Comparison of ENCODE assay signal across 28 cellular contexts in genomic region chr20:36312724-36313441, GRCh38. TPM values are rescaled to one million over a fixed set of nuclear protein-coding genes. Genes with fewer than 3 reads are reported as not detected.
DNase-seq lines count a peak whose midpoint lies in the region; ATAC-seq and TF ChIP-seq lines count a peak whose summit lies in the region.
"Had no signal": no experiment of that assay in that cellular context is flagged by ENCODE, and none has a peak within 500 bp of the region (broad histone marks: within the 10 kb centered on the region; RNA-seq: fewer than 3 reads in every experiment).

No MANE protein-coding gene starts in this region.

- no peaks in the 10 kb centered on the region for H3K9me2 ChIP-seq in GM23338 (ENCODE audit: insufficient read depth)

- H3K4me1 Mint-ChIP-seq in GM23338 (peaks cover 7% of the 10 kb centered on the region), osteocyte (ENCODE audit: unreplicated experiment) (no peaks in the 10 kb centered on the region), immature natural killer cell (no peaks in the 10 kb centered on the region)
- no peaks in the 10 kb centered on the region for H3K4me1 Mint-ChIP-seq in activated CD4-positive, alpha-beta T cell treated with anti-CD3 and anti-CD28 coated beads, Interleukin-2, amount 10 ng/mL, durations not matched to agents 24 days and 14 days
- H3K4me1 Mint-ChIP-seq: activated naive CD4-positive, alpha-beta T cell treated with anti-CD3 and anti-CD28 coated beads, Interleukin-2, amount 50 U/mL, for 24 hours; mesothelial cell of epicardium had no signal

- no peaks in the 10 kb centered on the region for H3K9me3 ChIP-seq in colonic mucosa
- H3K9me3 ChIP-seq: BLaER1 treated with 17β-estradiol and CSF1 and Interleukin-3, amounts not matched to agents 10 nM and 100 nM; gastroesophageal sphincter had no signal

- no peaks in the 10 kb centered on the region for H3K79me2 ChIP-seq in GM23338 (replicated peaks; ENCODE audit: insufficient read depth)

- no peak overlapping the region for H3K4me2 ChIP-seq in GM23338
- H3K4me2 ChIP-seq: BLaER1 treated with 17β-estradiol and CSF1 and Interleukin-3, amounts not matched to agents 10 nM and 100 nM; smooth muscle cell had no signal

- peak; percentile 33 for DNase-seq in Ammon's horn (ENCODE audit: low spot score)
- peak; percentile 18 for DNase-seq in GM23338 (ENCODE audit: low spot score)
- DNase-seq in colonic mucosa = peak; percentile 10
- DNase-seq in osteocyte (ENCODE audit: extremely low spot score, unreplicated experiment) = peak; percentile 75
- DNase-seq in activated CD4-positive, alpha-beta T cell treated with anti-CD3 and anti-CD28 coated beads, Interleukin-2, amount 10 ng/mL, durations not matched to agents 24 days and 14 days = no peak
- DNase-seq in immature natural killer cell = no peak
- DNase-seq: activated CD4-positive, alpha-beta T cell treated with anti-CD3 and anti-CD28 coated beads for 4 hours; COR-L47; DMS79; GDM1; NCI-H1092 treated with DMSO at 0.1 percent for 48 hours; NCI-H187; NCI-H2171 treated with DMSO at 0.1 percent for 48 hours; NCI-H524; PC-3; stimulated activated CD4-positive, alpha-beta T cell treated with anti-CD3 and anti-CD28 coated beads, Interleukin-2, amount 100 ng/mL, for 24 hours had no signal

- H3F3A ChIP-seq in GM23338 (replicated peaks; ENCODE audit: low read depth) = 0 out of 2 replicates have a peak, but pooled peaks cover 4% of the 10 kb centered on the region

- H3K27me3 ChIP-seq in GM23338 (ENCODE audit: insufficient read depth) = peaks cover 5% of the 10 kb centered on the region; the same call in 1 of the 2 replicates
- H3K27me3 ChIP-seq in colonic mucosa = peaks cover 6% of the 10 kb centered on the region

- ATAC-seq in GM23338 (peak; percentile 23), GM21576 (IDR thresholded peaks at IDR 0.05; ENCODE audit: unreplicated experiment) (no peak), HG03460 (IDR thresholded peaks at IDR 0.05; ENCODE audit: unreplicated experiment) (no peak)
- ATAC-seq: gastroesophageal sphincter; naive thymus-derived CD4-positive, alpha-beta T cell; PC-3; Right ventricle myocardium inferior had no signal

- no peak overlapping the region for H3K9ac ChIP-seq in colonic mucosa (ENCODE audit: low read depth in 2 of 2, low read length in 2 of 2)
- H3K9ac ChIP-seq: BLaER1 treated with 17β-estradiol and CSF1 and Interleukin-3, amounts not matched to agents 10 nM and 100 nM had no signal

- H3K36me3 ChIP-seq in GM23338 (ENCODE audit: insufficient read depth) (no peaks in the 10 kb centered on the region), colonic mucosa (no peaks in the 10 kb centered on the region)
- H3K36me3 ChIP-seq: BLaER1 treated with 17β-estradiol and CSF1 and Interleukin-3, amounts not matched to agents 10 nM and 100 nM; gastroesophageal sphincter had no signal

- no peaks in the 10 kb centered on the region; the same call in 2 of the 3 replicates for H3K36me3 Mint-ChIP-seq in GM23338 (ENCODE audit: low read depth)
- H3K36me3 Mint-ChIP-seq in osteocyte (ENCODE audit: unreplicated experiment) = no peaks in the 10 kb centered on the region
- no peaks in the 10 kb centered on the region for H3K36me3 Mint-ChIP-seq in activated CD4-positive, alpha-beta T cell treated with anti-CD3 and anti-CD28 coated beads, Interleukin-2, amount 10 ng/mL, durations not matched to agents 24 days and 14 days (ENCODE audit: low read depth)
- H3K36me3 Mint-ChIP-seq in immature natural killer cell = no peaks in the 10 kb centered on the region
- H3K36me3 Mint-ChIP-seq: IgD-negative memory B cell; mesothelial cell of epicardium; naive thymus-derived CD4-positive, alpha-beta T cell had no signal

- H3K27ac Mint-ChIP-seq in GM23338 = no peak overlapping the region; the same call in 1 of the 2 replicates
- no peak overlapping the region for H3K27ac Mint-ChIP-seq in osteocyte (ENCODE audit: unreplicated experiment)
- H3K27ac Mint-ChIP-seq in activated CD4-positive, alpha-beta T cell treated with anti-CD3 and anti-CD28 coated beads, Interleukin-2, amount 10 ng/mL, durations not matched to agents 24 days and 14 days = no peak overlapping the region
- H3K27ac Mint-ChIP-seq in immature natural killer cell = no peak overlapping the region
- H3K27ac Mint-ChIP-seq: activated naive CD4-positive, alpha-beta T cell treated with anti-CD3 and anti-CD28 coated beads, Interleukin-2, amount 50 U/mL, for 24 hours; dendritic cell treated with granulocyte-macrophage colony-stimulating factor and Interleukin-4, amounts not matched to agents 40 ng/mL and 50 ng/mL, for 4 days; IgD-negative memory B cell; mesothelial cell of epicardium; naive thymus-derived CD4-positive, alpha-beta T cell; T-helper 2 cell treated with Interferon-gamma antibody and Interleukin-4, amounts not matched to agents 5 μg/mL and 100 μg/mL, for 36 hours had no signal

- no peak overlapping the region for H3K4me3 Mint-ChIP-seq in GM23338
- H3K4me3 Mint-ChIP-seq in osteocyte (ENCODE audit: unreplicated experiment) = no peak overlapping the region
- H3K4me3 Mint-ChIP-seq in activated CD4-positive, alpha-beta T cell treated with anti-CD3 and anti-CD28 coated beads, Interleukin-2, amount 10 ng/mL, durations not matched to agents 24 days and 14 days = no peak overlapping the region
- no peak overlapping the region for H3K4me3 Mint-ChIP-seq in immature natural killer cell
- H3K4me3 Mint-ChIP-seq: activated naive CD4-positive, alpha-beta T cell treated with anti-CD3 and anti-CD28 coated beads, Interleukin-2, amount 50 U/mL, for 24 hours; dendritic cell treated with granulocyte-macrophage colony-stimulating factor and Interleukin-4, amounts not matched to agents 40 ng/mL and 50 ng/mL, for 4 days; IgD-negative memory B cell; mesothelial cell of epicardium; naive thymus-derived CD4-positive, alpha-beta T cell; T-helper 2 cell treated with Interferon-gamma antibody and Interleukin-4, amounts not matched to agents 5 μg/mL and 100 μg/mL, for 36 hours had no signal

- H3K27ac ChIP-seq in GM23338 (ENCODE audit: low read depth) (no peak overlapping the region), colonic mucosa (no peak overlapping the region)
- H3K27ac ChIP-seq: BLaER1 treated with 17β-estradiol and CSF1 and Interleukin-3, amounts not matched to agents 10 nM and 100 nM; gastroesophageal sphincter had no signal

- H3K9me3 Mint-ChIP-seq in GM23338 (no peaks in the 10 kb centered on the region), osteocyte (ENCODE audit: unreplicated experiment) (no peaks in the 10 kb centered on the region), immature natural killer cell (no peaks in the 10 kb centered on the region)
- no peaks in the 10 kb centered on the region for H3K9me3 Mint-ChIP-seq in activated CD4-positive, alpha-beta T cell treated with anti-CD3 and anti-CD28 coated beads, Interleukin-2, amount 10 ng/mL, durations not matched to agents 24 days and 14 days
- H3K9me3 Mint-ChIP-seq: activated naive CD4-positive, alpha-beta T cell treated with anti-CD3 and anti-CD28 coated beads, Interleukin-2, amount 50 U/mL, for 24 hours; dendritic cell treated with granulocyte-macrophage colony-stimulating factor and Interleukin-4, amounts not matched to agents 40 ng/mL and 50 ng/mL, for 4 days; mesothelial cell of epicardium; T-helper 2 cell treated with Interferon-gamma antibody and Interleukin-4, amounts not matched to agents 5 μg/mL and 100 μg/mL, for 36 hours had no signal

- no peak overlapping the region for H3K4me3 ChIP-seq in GM23338
- H3K4me3 ChIP-seq in colonic mucosa = no peak overlapping the region
- H3K4me3 ChIP-seq: BLaER1 treated with 17β-estradiol and CSF1 and Interleukin-3, amounts not matched to agents 10 nM and 100 nM; gastroesophageal sphincter; smooth muscle cell had no signal

- 0 out of 4 replicates have a peak, but pooled peaks of 1 of the 2 experiments have one; percentile 17 for TF ChIP-seq CTCF in GM23338 (conservative IDR thresholded peaks at IDR 0.05; ENCODE audit: low read depth in 2 of 2)
- TF ChIP-seq CTCF in colonic mucosa (IDR thresholded peaks at IDR 0.05) = no peak
- no peak for TF ChIP-seq CTCF in osteocyte (IDR thresholded peaks at IDR 0.05)

- no peak overlapping the region for H2AFZ ChIP-seq in GM23338

- H4K20me1 ChIP-seq in GM23338 (replicated peaks; ENCODE audit: insufficient read depth) = no peaks in the 10 kb centered on the region; the same call in 1 of the 2 replicates

- intact Hi-C loops in colonic mucosa (cut with DNase I) = no loop called here
- intact Hi-C loops in activated CD4-positive, alpha-beta T cell treated with anti-CD3 and anti-CD28 coated beads, Interleukin-2, amount 10 ng/mL, durations not matched to agents 24 days and 14 days (cut with micrococcal nuclease) = no loop called here

- H3K27me3 Mint-ChIP-seq in GM23338 (ENCODE audit: insufficient read depth, low read depth, poor library complexity) = peaks cover 18% of the 10 kb centered on the region
- peaks cover 46% of the 10 kb centered on the region for H3K27me3 Mint-ChIP-seq in osteocyte (ENCODE audit: unreplicated experiment)
- peaks cover 18% of the 10 kb centered on the region for H3K27me3 Mint-ChIP-seq in activated CD4-positive, alpha-beta T cell treated with anti-CD3 and anti-CD28 coated beads, Interleukin-2, amount 10 ng/mL, durations not matched to agents 24 days and 14 days
- H3K27me3 Mint-ChIP-seq in immature natural killer cell (ENCODE audit: low read depth in 3 of 3) = peaks cover 2 to 8% (median 2%) of the 10 kb centered on the region in 3 donors

- H3K4me1 ChIP-seq in GM23338 (ENCODE audit: insufficient read depth) (no peaks in the 10 kb centered on the region; the same call in 1 of the 2 replicates), colonic mucosa (no peaks in the 10 kb centered on the region)
- H3K4me1 ChIP-seq: BLaER1 treated with 17β-estradiol and CSF1 and Interleukin-3, amounts not matched to agents 10 nM and 100 nM had no signal

TF ChIP-seq in GM23338, 12 proteins besides CTCF, POLR2A, EP300 and RAD21 (continues in another document):
- no peak for TF ChIP-seq STAT1 (IDR thresholded peaks at IDR 0.05; ENCODE audit: unreplicated experiment)
- TF ChIP-seq ETS1 (IDR thresholded peaks at IDR 0.05) = no peak
- TF ChIP-seq CREB1 (CRISPR knock-in tag; IDR thresholded peaks at IDR 0.05; ENCODE audit: low read depth) = no peak

RNA-seq across cellular contexts. Expression of gene DLGAP4, which starts 6.7 kb away (rescaled TPM):
- 34.9 and 46.1 TPM in 2 replicates for total RNA-seq in GM23338 (2014; rRNA removed; shearing (Covaris generic))
- polyA plus RNA-seq in GM23338 (2016; fragmentation: Nextera tagmentation; extraction: Ambion mirVana) (46.8 and 52.2 TPM in 2 replicates), immature natural killer cell (10 to 100 TPM in 2 of 3 donors, 1 to 10 TPM in 1; 9.0 to 29.0 (median 12.6) TPM)
- total RNA-seq in colonic mucosa (10 to 100 TPM; 43.1 to 48.6 TPM), osteocyte (125 and 134 TPM in 2 replicates)
- total RNA-seq in activated CD4-positive, alpha-beta T cell treated with anti-CD3 and anti-CD28 coated beads, Interleukin-2, amount 10 ng/mL, durations not matched to agents 24 days and 14 days = 21.3 and 24.8 TPM in 2 replicates

Comparison
In these comparisons a context has a peak if more than half of its experiments do, and no peak if none do; other contexts are left out.
1. DNase-seq: peak in Ammon's horn (single experiment), GM23338 (single experiment), colonic mucosa (single experiment) and osteocyte (single experiment); none in activated CD4-positive, alpha-beta T cell treated with anti-CD3 and anti-CD28 coated beads, Interleukin-2, amount 10 ng/mL, durations not matched to agents 24 days and 14 days (single experiment) and immature natural killer cell (0 of 3).